Comparison of ENCODE assay signal across 18 cellular contexts in the genomic region with DNA sequence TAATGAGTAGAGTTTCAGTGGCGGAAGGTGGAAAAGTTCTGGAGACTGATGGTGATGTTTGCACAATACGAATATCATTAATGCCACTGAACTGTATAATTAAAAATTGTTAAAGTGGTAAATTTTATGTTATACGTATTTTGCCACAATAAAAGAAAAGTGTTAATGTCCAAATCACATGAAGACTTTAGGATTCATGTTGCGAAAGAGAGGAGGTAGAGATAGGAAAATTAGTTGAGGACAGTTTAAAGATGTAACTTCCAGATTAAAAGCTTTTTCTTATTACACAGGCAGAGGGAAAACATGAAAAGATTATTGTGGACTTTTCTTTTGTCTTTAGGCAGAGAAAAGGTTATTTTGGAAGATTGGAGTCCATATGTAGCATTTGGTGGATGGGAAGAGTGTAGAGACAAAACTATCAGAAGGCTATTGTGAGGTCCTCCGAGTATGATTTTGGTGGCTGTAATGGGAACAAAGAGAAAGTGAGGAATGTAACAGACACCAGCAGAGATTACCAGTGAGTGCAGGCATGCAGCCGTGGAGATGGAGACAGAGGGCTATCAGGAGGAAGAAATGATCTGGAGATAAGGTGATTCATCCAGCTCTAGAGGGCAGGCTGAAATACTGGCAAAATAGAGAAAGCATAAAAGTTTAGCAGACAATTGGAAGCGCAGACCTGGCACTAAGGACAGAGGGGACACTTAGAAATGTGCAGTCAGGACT. TPM values are rescaled to one million over a fixed set of nuclear protein-coding genes. Genes with fewer than 3 reads are reported as not detected.
DNase-seq lines count a peak whose midpoint lies in the region; ATAC-seq and TF ChIP-seq lines count a peak whose summit lies in the region.
"Had no signal": no experiment of that assay in that cellular context is flagged by ENCODE, and none has a peak within 500 bp of the region (broad histone marks: within the 10 kb centered on the region; RNA-seq: fewer than 3 reads in every experiment).

No MANE protein-coding gene starts in this region.

- no peak overlapping the region for H3K9ac ChIP-seq in IMR-90 (ENCODE audit: low read depth, low read length)

- in situ Hi-C loops in IMR-90 (cut with MboI; ENCODE audit: low sequenced_read_pairs), result no loop called here
- in situ Hi-C loops in brain microvascular endothelial cell (cut with HindIII; ENCODE audit: low pct_ligation_motif_present, low sequenced_read_pairs), result no loop called here

- H2AFZ ChIP-seq in IMR-90 (replicated peaks; ENCODE audit: low read length, poor library complexity), result no peak overlapping the region

- H4K8ac ChIP-seq in IMR-90 (ENCODE audit: low read depth in 2 of 2, low read length in 2 of 2), result no peak overlapping the region

- H3K27me3 ChIP-seq in CD4-positive, CD25-positive, alpha-beta regulatory T cell (ENCODE audit: control insufficient read depth, insufficient read depth, low read length), result no peaks in the 10 kb centered on the region
- H3K27me3 ChIP-seq in IMR-90 (ENCODE audit: control insufficient read depth, insufficient read depth, low read length), result no peaks in the 10 kb centered on the region
- H3K27me3 ChIP-seq in brain microvascular endothelial cell (replicated peaks), result no peaks in the 10 kb centered on the region
- H3K27me3 ChIP-seq in vagina, result no peaks in the 10 kb centered on the region
- H3K27me3 ChIP-seq: dorsolateral prefrontal cortex, esophagus squamous epithelium, ovary, sigmoid colon, thyroid gland had no signal

- no peak overlapping the region for H2BK5ac ChIP-seq in IMR-90 (ENCODE audit: low read depth, low read length, poor library complexity, severe bottlenecking)

- H3K9me3 Mint-ChIP-seq in CD4-positive, CD25-positive, alpha-beta regulatory T cell, result no peaks in the 10 kb centered on the region

- H3K36me3 Mint-ChIP-seq in CD4-positive, CD25-positive, alpha-beta regulatory T cell, result peaks cover 41% of the 10 kb centered on the region

- peaks cover 65% of the 10 kb centered on the region for H3K36me3 ChIP-seq in CD4-positive, CD25-positive, alpha-beta regulatory T cell (ENCODE audit: control insufficient read depth, insufficient read depth, low read length)
- H3K36me3 ChIP-seq in IMR-90 (ENCODE audit: control insufficient read depth, insufficient read depth, low read length) (peaks cover 24% of the 10 kb centered on the region), brain microvascular endothelial cell (replicated peaks) (peaks cover 17% of the 10 kb centered on the region), vagina (peaks cover 0 to 22% of the 10 kb centered on the region in 2 donors)
- H3K36me3 ChIP-seq: ovary had no signal

- H3K23ac ChIP-seq in IMR-90 (ENCODE audit: low read depth, low read length), result no peak overlapping the region

- POLR2A ChIA-PET in IMR-90 (lab: Charles Lee; ENCODE audit: unreplicated experiment), result no interaction called here

- H2AK9ac ChIP-seq in IMR-90 (replicated peaks; ENCODE audit: low read depth, low read length, poor library complexity), result no peak overlapping the region

- peaks cover 3% of the 10 kb centered on the region; the same call in 1 of the 2 replicates for H3K9me1 ChIP-seq in IMR-90 (ENCODE audit: insufficient read depth, low read length)

- H3K4ac ChIP-seq in IMR-90 (ENCODE audit: low read depth, low read length), result no peak overlapping the region

- peaks cover 0 to 22% (median 10%) of the 10 kb centered on the region in 4 donors for H3K4me1 Mint-ChIP-seq in CD4-positive, CD25-positive, alpha-beta regulatory T cell

- no peak overlapping the region for H3K4me2 ChIP-seq in IMR-90 (ENCODE audit: low read depth, low read length)

- no peaks in the 10 kb centered on the region for H3K4me1 ChIP-seq in CD4-positive, CD25-positive, alpha-beta regulatory T cell (ENCODE audit: control insufficient read depth, insufficient read depth, low read length, poor library complexity, severe bottlenecking)
- H3K4me1 ChIP-seq in IMR-90 (ENCODE audit: control insufficient read depth, insufficient read depth, low read length) (no peaks in the 10 kb centered on the region), vagina (peaks cover 10% of the 10 kb centered on the region)
- H3K4me1 ChIP-seq: thyroid gland had no signal

- no peak overlapping the region for H4K5ac ChIP-seq in IMR-90 (ENCODE audit: low read depth, low read length)

- TF ChIP-seq POLR2A in IMR-90 (IDR thresholded peaks at IDR 0.05; ENCODE audit: low read depth, low read length), result no peak
- no peak for TF ChIP-seq POLR2A in vagina (IDR thresholded peaks at IDR 0.05)

- no peak overlapping the region for H2AK5ac ChIP-seq in IMR-90 (ENCODE audit: low read depth, low read length)

- no peak overlapping the region for H3K18ac ChIP-seq in IMR-90 (ENCODE audit: low read depth, low read length)

- DNase-seq in CD4-positive, CD25-positive, alpha-beta regulatory T cell, result no peak
- DNase-seq in IMR-90 (peak; percentile 31), brain microvascular endothelial cell (peak; percentile 32), Ammon's horn (ENCODE audit: low spot score) (no peak), vagina (ENCODE audit: extremely low spot score in 2 of 2) (no peak)
- DNase-seq: activated gamma-delta T cell; DMS 273 treated with DMSO at 0.1 percent for 48 hours; dorsolateral prefrontal cortex; esophagus squamous epithelium; lower lobe of right lung; NCI-H1105; NCI-H774; ovary; sigmoid colon; stimulated activated CD4-positive, alpha-beta T cell treated with anti-CD3 and anti-CD28 coated beads, Interleukin-4, amount 100 ng/mL, for 1 hour; stimulated activated CD8-positive, alpha-beta memory T cell treated with anti-CD3 and anti-CD28 coated beads, Interleukin-4, amount 100 ng/mL, for 48 hours; thyroid gland had no signal

- H3K4me3 ChIP-seq in CD4-positive, CD25-positive, alpha-beta regulatory T cell (ENCODE audit: low read depth, low read length), result no peak overlapping the region
- H3K4me3 ChIP-seq in IMR-90 (ENCODE audit: insufficient read depth, low read depth, low read length) (no peak overlapping the region), brain microvascular endothelial cell (ENCODE audit: low read depth, low read length) (no peak overlapping the region), vagina (no peak overlapping the region)
- H3K4me3 ChIP-seq: dorsolateral prefrontal cortex, esophagus squamous epithelium, lower lobe of right lung, ovary, sigmoid colon, thyroid gland had no signal

- intact Hi-C loops in IMR-90 (cut with micrococcal nuclease), result no loop called here
- intact Hi-C loops in vagina (cut with DNase I), result no loop called here

- ATAC-seq in CD4-positive, CD25-positive, alpha-beta regulatory T cell (ENCODE audit: low read depth in 2 of 2), result no peak
- peak; percentile 75 for ATAC-seq in IMR-90 (ENCODE audit: low read depth)
- ATAC-seq in HG03025 (IDR thresholded peaks at IDR 0.05; ENCODE audit: low FRiP score, unreplicated experiment), result no peak
- ATAC-seq: lower lobe of right lung had no signal

- dilution Hi-C loops in IMR-90 (cut with HindIII; ENCODE audit: low sequenced_read_pairs, unreplicated experiment), result no loop called here

- peak overlapping the region in 2 of 3 donors; percentile 26 to 66 for H3K27ac Mint-ChIP-seq in CD4-positive, CD25-positive, alpha-beta regulatory T cell

- H3K27ac ChIP-seq in CD4-positive, CD25-positive, alpha-beta regulatory T cell (ENCODE audit: insufficient read depth, low read length, poor library complexity, severe bottlenecking), result no peak overlapping the region
- H3K27ac ChIP-seq in IMR-90 (ENCODE audit: insufficient read depth, low read length), result no peak overlapping the region
- no peak overlapping the region for H3K27ac ChIP-seq in brain microvascular endothelial cell
- H3K27ac ChIP-seq in vagina, result no peak overlapping the region
- H3K27ac ChIP-seq: dorsolateral prefrontal cortex, esophagus squamous epithelium, lower lobe of right lung, ovary, sigmoid colon, thyroid gland had no signal

- H3K14ac ChIP-seq in IMR-90 (replicated peaks; ENCODE audit: low read depth, low read length), result no peak overlapping the region

- no TSS peak for BruUV-seq in IMR-90 (replicated peaks; lab: Mats Ljungman, UMichigan)

- WGBS in IMR-90 (ENCODE audit: extremely low coverage in 2 of 2, insufficient read length in 1 of 2), 2 experiments, result 81% methylated on average over 3 of the region's 7 CpGs; no CpG with 5 or more reads in 1 of the 2 experiments

- CTCF ChIA-PET in IMR-90 (lab: Yijun Ruan, JAX), result no interaction called here

- no peak overlapping the region for H2BK15ac ChIP-seq in IMR-90 (ENCODE audit: low read depth, low read length)

- H3K4me3 Mint-ChIP-seq in CD4-positive, CD25-positive, alpha-beta regulatory T cell, result peak overlapping the region in 1 of 4 donors; percentile 7

- no peaks in the 10 kb centered on the region for H3K27me3 Mint-ChIP-seq in CD4-positive, CD25-positive, alpha-beta regulatory T cell

- H3K56ac ChIP-seq in IMR-90 (ENCODE audit: extremely low read depth, insufficient read depth, low read length), result no peak overlapping the region

- H3K79me1 ChIP-seq in IMR-90 (ENCODE audit: low read depth in 1 of 2, low read length in 2 of 2), result peaks cover 12 to 33% of the 10 kb centered on the region in 2 experiments

- TF ChIP-seq CTCF in IMR-90 (conservative IDR thresholded peaks at IDR 0.05; ENCODE audit: low read depth, low read length) (no peak), brain microvascular endothelial cell (IDR thresholded peaks at IDR 0.05; ENCODE audit: low read depth, low read length, missing control alignments) (no peak), vagina (IDR thresholded peaks at IDR 0.05) (no peak)

- TF ChIP-seq RAD21 in IMR-90 (IDR thresholded peaks at IDR 0.05; ENCODE audit: low read length), result no peak

- H4K91ac ChIP-seq in IMR-90 (ENCODE audit: insufficient read depth, low read depth, low read length), result no peak overlapping the region

- no peak overlapping the region for H2BK120ac ChIP-seq in IMR-90 (ENCODE audit: low read depth, low read length)

- H2BK20ac ChIP-seq in IMR-90 (ENCODE audit: low read depth, low read length), result no peak overlapping the region

- H3K9me3 ChIP-seq in CD4-positive, CD25-positive, alpha-beta regulatory T cell (ENCODE audit: control insufficient read depth in 2 of 2, low read length in 2 of 2), result no peaks in the 10 kb centered on the region
- H3K9me3 ChIP-seq in IMR-90 (ENCODE audit: control insufficient read depth, insufficient read depth, low read length) (no peaks in the 10 kb centered on the region), vagina (no peaks in the 10 kb centered on the region)
- H3K9me3 ChIP-seq: esophagus squamous epithelium, lower lobe of right lung, ovary, sigmoid colon, thyroid gland had no signal

- H4K20me1 ChIP-seq in IMR-90 (ENCODE audit: insufficient read depth, low read length), result peaks cover 8% of the 10 kb centered on the region

RNA-seq across cellular contexts. Expression of gene VPS26B, which starts 12.5 kb away (rescaled TPM):
- total RNA-seq in CD4-positive, CD25-positive, alpha-beta regulatory T cell, result 65.1 TPM
- 10 to 100 TPM; 43.9 to 61.7 (median 54.3) TPM for polyA plus RNA-seq in CD4-positive, CD25-positive, alpha-beta regulatory T cell
- total RNA-seq in IMR-90 (2012; rRNA removed), result 38.9 and 51.1 TPM in 2 replicates
- 39.5 and 41.6 TPM in 2 replicates for polyA plus RNA-seq in IMR-90 (2012; rRNA removed)
- 31.6 and 35.7 TPM in 2 replicates for polyA plus RNA-seq in IMR-90 (2012; cell fraction: cytosol; rRNA removed)
- polyA plus RNA-seq in IMR-90 (2012; cell fraction: nucleus; rRNA removed; ENCODE audit: low replicate concordance), result 75.7 and 105 TPM in 2 replicates
- total RNA-seq in vagina, result 36.1 TPM

RNA-seq across cellular contexts. Expression of gene NCAPD3, which starts 13.2 kb away (rescaled TPM):
- 38.2 TPM for total RNA-seq in CD4-positive, CD25-positive, alpha-beta regulatory T cell
- 10 to 100 TPM; 12.9 to 19.3 (median 14.6) TPM for polyA plus RNA-seq in CD4-positive, CD25-positive, alpha-beta regulatory T cell
- total RNA-seq in IMR-90 (2012; rRNA removed) (19.2 and 19.7 TPM in 2 replicates), vagina (18.4 TPM)
- 18.0 and 18.9 TPM in 2 replicates for polyA plus RNA-seq in IMR-90 (2012; rRNA removed)
- 8.3 and 9.9 TPM in 2 replicates for polyA plus RNA-seq in IMR-90 (2012; cell fraction: cytosol; rRNA removed)
- 16.9 and 25.2 TPM in 2 replicates for polyA plus RNA-seq in IMR-90 (2012; cell fraction: nucleus; rRNA removed; ENCODE audit: low replicate concordance)

RNA-seq across cellular contexts. Expression of gene THYN1, which starts 16.2 kb away (rescaled TPM):
- 35.2 TPM for total RNA-seq in CD4-positive, CD25-positive, alpha-beta regulatory T cell
- 100 to 1,000 TPM; 138 to 148 (median 144) TPM for polyA plus RNA-seq in CD4-positive, CD25-positive, alpha-beta regulatory T cell
- total RNA-seq in IMR-90 (2012; rRNA removed), result 51.9 and 72.1 TPM in 2 replicates
- polyA plus RNA-seq in IMR-90 (2012; rRNA removed), result 42.8 and 43.1 TPM in 2 replicates
- polyA plus RNA-seq in IMR-90 (2012; cell fraction: cytosol; rRNA removed), result 21.1 and 28.2 TPM in 2 replicates
- 9.3 and 48.9 TPM in 2 replicates for polyA plus RNA-seq in IMR-90 (2012; cell fraction: nucleus; rRNA removed; ENCODE audit: low replicate concordance)
- 39.8 TPM for total RNA-seq in vagina

RNA-seq across cellular contexts. Expression of gene ACAD8, which starts 16.4 kb away (rescaled TPM):
- total RNA-seq in CD4-positive, CD25-positive, alpha-beta regulatory T cell, result 28.7 TPM
- polyA plus RNA-seq in CD4-positive, CD25-positive, alpha-beta regulatory T cell, result 10 to 100 TPM; 18.6 to 22.6 (median 19.9) TPM
- total RNA-seq in IMR-90 (2012; rRNA removed), result 9.7 and 11.1 TPM in 2 replicates
- polyA plus RNA-seq in IMR-90 (2012; rRNA removed), result 18.3 and 21.2 TPM in 2 replicates
- polyA plus RNA-seq in IMR-90 (2012; cell fraction: cytosol; rRNA removed), result 11.3 and 13.6 TPM in 2 replicates
- polyA plus RNA-seq in IMR-90 (2012; cell fraction: nucleus; rRNA removed; ENCODE audit: low replicate concordance), result 45.4 and 71.9 TPM in 2 replicates
- total RNA-seq in vagina, result 31.9 TPM

RNA-seq across cellular contexts. Expression of gene GLB1L3, which starts 39.2 kb away (rescaled TPM):
- 2.0 TPM for total RNA-seq in CD4-positive, CD25-positive, alpha-beta regulatory T cell
- polyA plus RNA-seq in CD4-positive, CD25-positive, alpha-beta regulatory T cell, result 1 to 10 TPM; 2.1 to 3.0 (median 2.3) TPM
- total RNA-seq in IMR-90 (2012; rRNA removed) (not detected in 2 replicates), vagina (2.2 TPM)
- not detected in 2 replicates for polyA plus RNA-seq in IMR-90 (2012; rRNA removed)
- not detected in 2 replicates for polyA plus RNA-seq in IMR-90 (2012; cell fraction: cytosol; rRNA removed)
- polyA plus RNA-seq in IMR-90 (2012; cell fraction: nucleus; rRNA removed; ENCODE audit: low replicate concordance), result 0.02 TPM in 1 of 2 replicates, not detected in the other

Comparison
In these comparisons a context has a peak if more than half of its experiments do, and no peak if none do; other contexts are left out.
1. DNase-seq: peak in IMR-90 (single experiment) and brain microvascular endothelial cell (single experiment); none in CD4-positive, CD25-positive, alpha-beta regulatory T cell (0 of 3), Ammon's horn (single experiment) and vagina (0 of 2).